Comparison of ENCODE assay signal across 1 cellular context in genomic region chr15:98981851-98982722, GRCh38.
TF ChIP-seq lines count a peak whose summit lies in the region.

No MANE protein-coding gene starts in this region.

TF ChIP-seq in GM12878, 131 proteins besides CTCF, POLR2A, EP300 and RAD21 (continued from another document and continues in another):
- TF ChIP-seq TCF12 (IDR thresholded peaks at IDR 0.05; ENCODE audit: low read depth, low read length) = 0 out of 2 replicates have a peak, but pooled peaks have one; percentile 52
- TF ChIP-seq KDM1A (IDR thresholded peaks at IDR 0.05; ENCODE audit: borderline replicate concordance) = no peak
- no peak for TF ChIP-seq NR2C2 (IDR thresholded peaks at IDR 0.05; ENCODE audit: borderline replicate concordance, control insufficient read depth, insufficient read length, low read depth)
- TF ChIP-seq SMC3 (IDR thresholded peaks at IDR 0.05; ENCODE audit: borderline replicate concordance, low read length) = peak; percentile 4; the same call in 1 of the 2 replicates
- peak; percentile 41; the same call in 1 of the 2 replicates for TF ChIP-seq PRDM15 (CRISPR knock-in tag; IDR thresholded peaks at IDR 0.05)
- no peak for TF ChIP-seq ZSCAN29 (IDR thresholded peaks at IDR 0.05)
- no peak for TF ChIP-seq CEBPB (IDR thresholded peaks at IDR 0.05; ENCODE audit: borderline replicate concordance in 1 of 2, low read depth in 2 of 2, low read length in 2 of 2)
- TF ChIP-seq GATAD2B (conservative IDR thresholded peaks at IDR 0.05; ENCODE audit: low read depth) = peak; percentile 64; the same call in 1 of the 2 replicates
- TF ChIP-seq E2F8 (IDR thresholded peaks at IDR 0.05; ENCODE audit: low read depth, partially characterized antibody) = no peak
- TF ChIP-seq ZNF687 (IDR thresholded peaks at IDR 0.05) = peak; percentile 44; the same call in 1 of the 2 replicates
- no peak for TF ChIP-seq ZBED1 (IDR thresholded peaks at IDR 0.05; ENCODE audit: borderline replicate concordance)
- TF ChIP-seq MXI1 (IDR thresholded peaks at IDR 0.05; ENCODE audit: low read depth, low read length) = no peak
- no peak for TF ChIP-seq SRF (IDR thresholded peaks at IDR 0.05; ENCODE audit: low read depth in 2 of 2, low read length in 2 of 2)
- no peak for TF ChIP-seq EZH2 (IDR thresholded peaks at IDR 0.05; ENCODE audit: borderline replicate concordance, control insufficient read depth, low read depth, low read length)
- no peak for TF ChIP-seq ZNF274 (IDR thresholded peaks at IDR 0.05; ENCODE audit: insufficient read depth, insufficient read length)
- no peak for TF ChIP-seq POLR2AphosphoS2 (IDR thresholded peaks at IDR 0.05; ENCODE audit: low read depth, low read length)
- no peak for TF ChIP-seq HDGF (IDR thresholded peaks at IDR 0.05)
- TF ChIP-seq MAX (IDR thresholded peaks at IDR 0.05; ENCODE audit: low read depth, low read length) = no peak
- TF ChIP-seq CREB1 (IDR thresholded peaks at IDR 0.05; ENCODE audit: low read depth) = 0 out of 2 replicates have a peak, but pooled peaks have one; percentile 33
- 0 out of 2 replicates have a peak, but pooled peaks have one; percentile 59 for TF ChIP-seq NBN (IDR thresholded peaks at IDR 0.05)
- TF ChIP-seq SUZ12 (IDR thresholded peaks at IDR 0.05; ENCODE audit: unreplicated experiment) = no peak
- no peak for TF ChIP-seq RAD51 (IDR thresholded peaks at IDR 0.05)
- TF ChIP-seq SIN3A (IDR thresholded peaks at IDR 0.05; ENCODE audit: low read depth, low read length) = no peak
- TF ChIP-seq YY1 (IDR thresholded peaks at IDR 0.05; ENCODE audit: low read depth, low read length) = no peak
- no peak for TF ChIP-seq FOS (IDR thresholded peaks at IDR 0.05; ENCODE audit: borderline replicate concordance, extremely low read depth, insufficient read length)
- TF ChIP-seq RBBP5 (conservative IDR thresholded peaks at IDR 0.05) = no peak
- peak; percentile 56; the same call in 1 of the 2 replicates for TF ChIP-seq POLR2AphosphoS5 (IDR thresholded peaks at IDR 0.05; ENCODE audit: low read length)
- TF ChIP-seq ATF3 (IDR thresholded peaks at IDR 0.05; ENCODE audit: borderline replicate concordance, extremely low read depth, low read depth, low read length) = no peak
- TF ChIP-seq MTA3 (IDR thresholded peaks at IDR 0.05; ENCODE audit: borderline replicate concordance, low read length) = peak; percentile 27; the same call in 1 of the 2 replicates
- no peak for TF ChIP-seq MYB (IDR thresholded peaks at IDR 0.05; ENCODE audit: borderline replicate concordance, low read depth, low read length)
- TF ChIP-seq MTA2 (IDR thresholded peaks at IDR 0.05; ENCODE audit: low read depth) = peak; percentile 76; the same call in 1 of the 2 replicates
- no peak for TF ChIP-seq RELA (IDR thresholded peaks at IDR 0.05; ENCODE audit: borderline replicate concordance, partially characterized antibody)
- TF ChIP-seq EED (IDR thresholded peaks at IDR 0.05; ENCODE audit: low read depth) = peak; percentile 46
- TF ChIP-seq FOXM1 (IDR thresholded peaks at IDR 0.05; ENCODE audit: low read depth, low read length) = no peak
- no peak for TF ChIP-seq RCOR1 (conservative IDR thresholded peaks at IDR 0.05; ENCODE audit: low read depth, low read length)
- TF ChIP-seq TCF7 (IDR thresholded peaks at IDR 0.05; ENCODE audit: borderline replicate concordance) = no peak
- TF ChIP-seq BMI1 (IDR thresholded peaks at IDR 0.05; ENCODE audit: borderline replicate concordance) = 0 out of 2 replicates have a peak, but pooled peaks have one; percentile 44
- TF ChIP-seq ZNF384 (IDR thresholded peaks at IDR 0.05; ENCODE audit: borderline replicate concordance, low read depth, low read length) = peak; percentile 90
- no peak for TF ChIP-seq PML (IDR thresholded peaks at IDR 0.05; ENCODE audit: low read length)
- no peak for TF ChIP-seq USF2 (IDR thresholded peaks at IDR 0.05; ENCODE audit: borderline replicate concordance, low read depth, low read length)
- peak; percentile 66; the same call in 1 of the 2 replicates for TF ChIP-seq MEF2A (IDR thresholded peaks at IDR 0.05; ENCODE audit: insufficient read depth, low read depth, low read length)
- TF ChIP-seq E4F1 (IDR thresholded peaks at IDR 0.05; ENCODE audit: borderline replicate concordance, partially characterized antibody) = no peak
- no peak for TF ChIP-seq TCF3 (IDR thresholded peaks at IDR 0.05; ENCODE audit: borderline replicate concordance, insufficient read depth, low read depth, low read length)
- TF ChIP-seq IRF4 (IDR thresholded peaks at IDR 0.05; ENCODE audit: low read depth, low read length) = 0 out of 2 replicates have a peak, but pooled peaks have one; percentile 27
- peak; percentile 80 for TF ChIP-seq SKIL (IDR thresholded peaks at IDR 0.05; ENCODE audit: low read depth, poor library complexity, severe bottlenecking)
- TF ChIP-seq CHD1 (IDR thresholded peaks at IDR 0.05; ENCODE audit: low read depth, low read length) = no peak
